19 cellular contexts compared by ENCODE assay signal in the genomic region with DNA sequence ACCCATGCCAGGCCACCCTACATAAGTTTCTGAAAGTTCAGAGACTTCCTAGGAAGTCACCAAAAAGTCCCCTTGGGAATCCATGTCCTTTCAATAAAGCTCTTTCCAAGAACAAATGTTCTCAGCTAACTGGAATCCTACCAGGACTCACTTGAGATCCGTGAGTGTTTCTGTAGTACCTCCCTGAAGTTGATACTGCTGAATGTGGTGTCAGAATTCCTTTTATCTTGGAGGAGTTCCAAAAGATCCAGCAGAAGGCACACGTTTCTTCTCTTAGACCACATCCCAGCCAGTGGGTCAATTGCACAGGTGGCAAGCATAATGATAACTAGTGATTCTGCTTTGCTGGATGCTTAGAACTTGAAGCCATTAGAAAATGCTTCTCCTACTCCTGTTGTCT.
A peak's percentile ranks its signal among the peaks of the same experiment; 100 is the strongest.
DNase-seq lines count a peak whose midpoint lies in the region; ATAC-seq and TF ChIP-seq lines count a peak whose summit lies in the region.
"Had no signal": no experiment of that assay in that cellular context is flagged by ENCODE, and none has a peak within 500 bp of the region (broad histone marks: within the 10 kb centered on the region; RNA-seq: fewer than 3 reads in every experiment).

No MANE protein-coding gene starts in this region.

- no peak overlapping the region for H2AFZ ChIP-seq in smooth muscle cell (ENCODE audit: low read depth)

- no peaks in the 10 kb centered on the region for H3F3A ChIP-seq in smooth muscle cell (ENCODE audit: low read depth)

- no peak for DNase-seq in Right ventricle myocardium inferior (ENCODE audit: missing footprints)
- DNase-seq in cardiac septum (ENCODE audit: low spot score) = no peak
- DNase-seq in heart right ventricle = no peak
- peak; percentile 61 for DNase-seq in lung (ENCODE audit: low spot score)
- DNase-seq in HK-2 (ENCODE audit: unreplicated experiment) = no peak
- DNase-seq in AG20443 (ENCODE audit: low spot score) = no peak
- DNase-seq in smooth muscle cell (lab: John Stamatoyannopoulos, UW; ENCODE audit: unreplicated experiment) = no peak
- DNase-seq: CD8-positive, alpha-beta memory T cell; DMS79; MV-4-11; NCI-H1417 treated with DMSO at 0.1 percent for 48 hours; NCI-H2081 treated with DMSO at 0.1 percent for 48 hours; NCI-H345; NCI-H526; SIG-M5 had no signal

- H3K27ac ChIP-seq in heart right ventricle (no peak overlapping the region), lung (ENCODE audit: low read depth in 1 of 2, low read length in 1 of 2) (no peak overlapping the region), smooth muscle cell (ENCODE audit: low read depth) (no peak overlapping the region)
- H3K27ac ChIP-seq: HL-60 had no signal

- WGBS in heart right ventricle, 2 donors = 19 to 27% methylated on average over 2 of the region's 2 CpGs
- 30 to 51% methylated on average over 2 of the region's 2 CpGs for WGBS in lung, 2 donors
- WGBS in smooth muscle cell (ENCODE audit: low lambda C conversion rate) = 88% methylated on average over 2 of the region's 2 CpGs

- H3K9ac ChIP-seq in smooth muscle cell (ENCODE audit: low read depth) = no peak overlapping the region
- H3K9ac ChIP-seq: BLaER1 treated with 17β-estradiol and CSF1 and Interleukin-3, amounts not matched to agents 10 nM and 100 nM had no signal

- no peaks in the 10 kb centered on the region for H4K20me1 ChIP-seq in smooth muscle cell (ENCODE audit: low read depth)
- H4K20me1 ChIP-seq: BLaER1 treated with 17β-estradiol and CSF1 and Interleukin-3, amounts not matched to agents 10 nM and 100 nM had no signal

- TF ChIP-seq CTCF in heart right ventricle (IDR thresholded peaks at IDR 0.05) (no peak), lung (IDR thresholded peaks at IDR 0.05; ENCODE audit: control extremely low read depth, extremely low read depth) (no peak), smooth muscle cell (IDR thresholded peaks at IDR 0.05; ENCODE audit: borderline replicate concordance, insufficient read depth, poor library complexity, severe bottlenecking) (no peak)

- H3K9me3 ChIP-seq in heart right ventricle = no peaks in the 10 kb centered on the region
- peaks cover 0 to 2% of the 10 kb centered on the region in 2 donors for H3K9me3 ChIP-seq in lung (ENCODE audit: control insufficient read depth in 2 of 2, insufficient read depth in 1 of 2, low read length in 1 of 2)
- H3K9me3 ChIP-seq in smooth muscle cell (replicated peaks; ENCODE audit: low read depth) = no peaks in the 10 kb centered on the region
- H3K9me3 ChIP-seq: HAP-1 had no signal

- ATAC-seq in Right ventricle myocardium inferior (peak; percentile 80), heart right ventricle (peak in 5 of 8 donors; percentile 17 to 75 (median 47)), lung (ENCODE audit: insufficient read depth, low FRiP score) (peak; percentile 53), GM21723 (IDR thresholded peaks at IDR 0.05; ENCODE audit: unreplicated experiment) (no peak)

- H3K79me2 ChIP-seq in smooth muscle cell (ENCODE audit: low read depth) = no peaks in the 10 kb centered on the region

- no peak overlapping the region for H3K4me2 ChIP-seq in smooth muscle cell
- H3K4me2 ChIP-seq: BLaER1 treated with 17β-estradiol and CSF1 and Interleukin-3, amounts not matched to agents 10 nM and 100 nM had no signal

- no peaks in the 10 kb centered on the region for H3K36me3 ChIP-seq in heart right ventricle
- H3K36me3 ChIP-seq in lung (ENCODE audit: control insufficient read depth in 2 of 2, insufficient read depth in 2 of 2, low read length in 2 of 2) = no peaks in the 10 kb centered on the region
- no peaks in the 10 kb centered on the region for H3K36me3 ChIP-seq in smooth muscle cell (ENCODE audit: low read depth)
- H3K36me3 ChIP-seq: BLaER1 treated with 17β-estradiol and CSF1 and Interleukin-3, amounts not matched to agents 10 nM and 100 nM; HAP-1 had no signal

- H3K4me3 ChIP-seq in heart right ventricle (no peak overlapping the region), lung (no peak overlapping the region), smooth muscle cell (no peak overlapping the region)
- H3K4me3 ChIP-seq: BLaER1 treated with 17β-estradiol and CSF1 and Interleukin-3, amounts not matched to agents 10 nM and 100 nM; HAP-1 had no signal

- H3K4me1 ChIP-seq in heart right ventricle (peaks cover 3 to 33% (median 10%) of the 10 kb centered on the region in 9 donors), lung (ENCODE audit: control insufficient read depth in 2 of 2, insufficient read depth in 2 of 2, low read length in 2 of 2) (peaks cover 0 to 1% of the 10 kb centered on the region in 2 donors), smooth muscle cell (ENCODE audit: low read depth) (peaks cover 8% of the 10 kb centered on the region)
- H3K4me1 ChIP-seq: HAP-1 had no signal

- H3K27me3 ChIP-seq in heart right ventricle (no peaks in the 10 kb centered on the region), lung (ENCODE audit: control insufficient read depth, insufficient read depth) (no peaks in the 10 kb centered on the region), smooth muscle cell (ENCODE audit: low read depth) (no peaks in the 10 kb centered on the region)
- H3K27me3 ChIP-seq: BLaER1 treated with 17β-estradiol and CSF1 and Interleukin-3, amounts not matched to agents 10 nM and 100 nM had no signal

- intact Hi-C loops in Right ventricle myocardium inferior (cut with DNase I) (no loop called here), cardiac septum (cut with DNase I) (no loop called here), heart right ventricle (cut with DNase I) (loop anchor here in 2 of 10 donors (5.0 to 10.0 kb wide), 2 partner anchors 474 to 688 kb away; partner anchors contain the start of gene IGFBP3 (in 1 of the 2))
